1 cellular context compared by ENCODE assay signal in the genomic region with DNA sequence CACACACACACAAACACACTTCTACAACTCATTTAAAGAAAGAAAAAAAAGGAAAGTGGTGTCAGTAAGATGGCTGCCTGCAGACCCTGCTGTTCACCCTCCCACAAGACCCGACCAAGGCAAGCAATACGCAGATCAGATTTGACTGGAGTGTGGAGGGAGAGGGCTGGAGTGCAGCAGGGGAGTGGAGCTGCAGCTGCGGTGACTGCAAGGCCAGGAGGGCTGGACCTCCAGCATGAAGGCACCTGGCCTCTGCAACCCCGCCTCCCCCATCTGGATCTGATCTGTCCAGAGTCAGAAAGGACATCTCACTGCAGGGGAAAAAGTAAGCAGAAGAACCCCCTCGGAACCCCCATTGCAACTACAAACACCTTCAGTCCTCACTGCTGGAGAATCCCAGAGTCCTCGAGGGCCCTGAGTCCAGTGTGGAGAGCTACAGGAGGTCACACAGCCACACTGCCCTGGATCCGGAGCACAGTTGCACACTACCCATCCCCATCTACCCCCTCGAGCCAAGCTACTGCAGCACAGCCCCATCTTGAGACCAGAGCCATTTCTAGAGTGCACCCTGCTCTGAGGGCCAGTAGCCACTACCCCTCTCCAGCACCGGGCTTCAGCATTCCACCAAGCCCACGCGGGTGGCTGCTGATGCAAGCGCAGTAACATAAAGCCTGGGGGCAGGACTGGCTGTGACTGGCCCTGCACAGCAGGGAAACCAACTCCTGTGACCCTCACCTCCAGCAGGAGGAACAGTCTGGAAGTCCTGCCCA.
TF ChIP-seq lines count a peak whose summit lies in the region.

No MANE protein-coding gene starts in this region.

TF ChIP-seq in H1, 55 proteins besides CTCF, POLR2A, EP300 and RAD21:
- no peak for TF ChIP-seq SP4 (IDR thresholded peaks at IDR 0.05; ENCODE audit: low read length)
- no peak for TF ChIP-seq RBBP5 (IDR thresholded peaks at IDR 0.05; ENCODE audit: borderline replicate concordance, low read depth, low read length)
- TF ChIP-seq PHF8 (conservative IDR thresholded peaks at IDR 0.05; ENCODE audit: low read depth, low read length): no peak
- TF ChIP-seq SP1 (IDR thresholded peaks at IDR 0.05; ENCODE audit: low read depth, low read length): no peak
- no peak for TF ChIP-seq ASH2L (IDR thresholded peaks at IDR 0.05; ENCODE audit: low read length)
- TF ChIP-seq TEAD4 (IDR thresholded peaks at IDR 0.05; ENCODE audit: low read depth, low read length): no peak
- TF ChIP-seq, protein P1, sequence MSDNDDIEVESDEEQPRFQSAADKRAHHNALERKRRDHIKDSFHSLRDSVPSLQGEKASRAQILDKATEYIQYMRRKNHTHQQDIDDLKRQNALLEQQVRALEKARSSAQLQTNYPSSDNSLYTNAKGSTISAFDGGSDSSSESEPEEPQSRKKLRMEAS (IDR thresholded peaks at IDR 0.05): no peak
- TF ChIP-seq JUND (IDR thresholded peaks at IDR 0.05; ENCODE audit: low read length): no peak
- no peak for TF ChIP-seq YY1 (IDR thresholded peaks at IDR 0.05; ENCODE audit: low read depth, low read length)
- TF ChIP-seq CREB1 (IDR thresholded peaks at IDR 0.05): no peak
- TF ChIP-seq MAFK (IDR thresholded peaks at IDR 0.05; ENCODE audit: low read depth, low read length): no peak
- TF ChIP-seq TAF7 (optimal IDR thresholded peaks at IDR 0.05; ENCODE audit: borderline replicate concordance, low read depth, low read length): no peak
- TF ChIP-seq SP2 (IDR thresholded peaks at IDR 0.05; ENCODE audit: low read length): no peak
- TF ChIP-seq, protein P2, sequence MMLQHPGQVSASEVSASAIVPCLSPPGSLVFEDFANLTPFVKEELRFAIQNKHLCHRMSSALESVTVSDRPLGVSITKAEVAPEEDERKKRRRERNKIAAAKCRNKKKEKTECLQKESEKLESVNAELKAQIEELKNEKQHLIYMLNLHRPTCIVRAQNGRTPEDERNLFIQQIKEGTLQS (IDR thresholded peaks at IDR 0.05; ENCODE audit: insufficient read depth, low read depth, low read length): no peak
- TF ChIP-seq POU5F1 (IDR thresholded peaks at IDR 0.05; ENCODE audit: low read depth, low read length): no peak
